In genomic region chr16:10868562-10869469, GRCh38 we compare ENCODE assay signal across 9 cellular contexts. TPM values are rescaled to one million over a fixed set of nuclear protein-coding genes. Genes with fewer than 3 reads are reported as not detected.
DNase-seq lines count a peak whose midpoint lies in the region; ATAC-seq and TF ChIP-seq lines count a peak whose summit lies in the region.
"Had no signal": no experiment of that assay in that cellular context is flagged by ENCODE, and none has a peak within 500 bp of the region (broad histone marks: within the 10 kb centered on the region; RNA-seq: fewer than 3 reads in every experiment).

No MANE protein-coding gene starts in this region.

- ATAC-seq in GM19452 (IDR thresholded peaks at IDR 0.05; ENCODE audit: unreplicated experiment): peak; percentile 47
- peak; percentile 66 for ATAC-seq in left ventricle myocardium superior

- H3K4me1 Mint-ChIP-seq in CD14-positive monocyte: peaks cover 79% of the 10 kb centered on the region

- no peak for TF ChIP-seq CTCF in CD14-positive monocyte (IDR thresholded peaks at IDR 0.05)
- no peak for TF ChIP-seq CTCF in uterus (IDR thresholded peaks at IDR 0.05)

- peaks cover 0 to 4% (median 0%) of the 10 kb centered on the region in 3 donors for H3K27me3 Mint-ChIP-seq in CD14-positive monocyte (ENCODE audit: low read depth in 3 of 3)

- intact Hi-C loops in CD14-positive monocyte (cut with micrococcal nuclease): loop anchor here in 1 of 2 donors (10.0 kb wide), 1 partner anchor 244 kb away; no protein-coding TSS in a partner anchor
- intact Hi-C loops in left ventricle myocardium superior (cut with micrococcal nuclease): no loop called here
- intact Hi-C loops in uterus (cut with DNase I; ENCODE audit: low total_unique reads): no loop called here

- no peaks in the 10 kb centered on the region for H3K9me3 ChIP-seq in uterus

- no peaks in the 10 kb centered on the region for H3K36me3 Mint-ChIP-seq in CD14-positive monocyte

- no peaks in the 10 kb centered on the region for H3K27me3 ChIP-seq in uterus

- TF ChIP-seq POLR2A in uterus (IDR thresholded peaks at IDR 0.05): no peak

- no peaks in the 10 kb centered on the region for H3K9me3 Mint-ChIP-seq in CD14-positive monocyte
- H3K9me3 Mint-ChIP-seq: nephron had no signal

- peak overlapping the region; percentile 92 to 95 (median 94) for H3K27ac Mint-ChIP-seq in CD14-positive monocyte
- H3K27ac Mint-ChIP-seq: nephron had no signal

- no peaks in the 10 kb centered on the region for H3K4me1 ChIP-seq in uterus

- DNase-seq in CD14-positive monocyte (ENCODE audit: low spot score) (peak; percentile 70), NAMALWA (ENCODE audit: low spot score) (peak; percentile 90), left ventricle myocardium superior (peak; percentile 63), uterus (peak in 1 of 2 donors; percentile 34), GOT3 (lab: John Stamatoyannopoulos, UW) (no peak), NCI-H128 (lab: John Stamatoyannopoulos, UW; ENCODE audit: unreplicated experiment) (no peak)
- no peak for DNase-seq in central memory CD4-positive, alpha-beta T cell

- peak overlapping the region; percentile 27 to 39 for H3K27ac ChIP-seq in uterus

- no peaks in the 10 kb centered on the region for H3K36me3 ChIP-seq in uterus

- peak overlapping the region; percentile 66 to 86 for H3K4me3 Mint-ChIP-seq in CD14-positive monocyte
- H3K4me3 Mint-ChIP-seq: nephron had no signal

- no peak overlapping the region for H3K4me3 ChIP-seq in uterus

RNA-seq across cellular contexts. Expression of gene CIITA, which starts 8.2 kb away (rescaled TPM):
- 10 to 100 TPM; 15.6 to 22.1 TPM for polyA plus RNA-seq in CD14-positive monocyte
- total RNA-seq in left ventricle myocardium superior (12.2 TPM), uterus (10 to 100 TPM in 2 of 4 donors, 1 to 10 TPM in 2; 7.1 to 48.3 (median 18.8) TPM)

RNA-seq across cellular contexts. Expression of gene TVP23A, which starts 50.2 kb away (rescaled TPM):
- under 1 TPM; 0.06 to 0.17 TPM for polyA plus RNA-seq in CD14-positive monocyte
- 0.47 TPM for total RNA-seq in left ventricle myocardium superior
- total RNA-seq in uterus: 1 to 10 TPM in 2 of 4 donors, under 1 TPM in 1, not detected in 1; 0.29 to 8.0 (median 7.6) TPM

Comparison
In these comparisons a context has a peak if more than half of its experiments do, and no peak if none do; other contexts are left out.
1. DNase-seq: peak in CD14-positive monocyte (single experiment), NAMALWA (single experiment) and left ventricle myocardium superior (single experiment); none in GOT3 (single experiment), central memory CD4-positive, alpha-beta T cell (single experiment) and NCI-H128 (single experiment).